Comparison of ENCODE assay signal across 1 cellular context in genomic region chr6:43369174-43370002, GRCh38.
TF ChIP-seq lines count a peak whose summit lies in the region.

TSS of gene ZNF318 (minus strand) at chr6:43369647. CDS start at chr6:43369365, 282 bp downstream.

TF ChIP-seq in HepG2, 621 proteins besides CTCF, POLR2A, EP300 and RAD21 (continued from another document and continues in another):
- TF ChIP-seq ZHX2 (IDR thresholded peaks at IDR 0.05; ENCODE audit: low read depth) (peak; percentile 93), ZHX2 (CRISPR knock-in tag; IDR thresholded peaks at IDR 0.05; ENCODE audit: borderline replicate concordance) (no peak), CAMTA2 (CRISPR knock-in tag; IDR thresholded peaks at IDR 0.05; ENCODE audit: borderline replicate concordance) (0 out of 2 replicates have a peak, but pooled peaks have one; percentile 44), UBTF (CRISPR knock-in tag; IDR thresholded peaks at IDR 0.05) (peak; percentile 41), ZNF382 (CRISPR knock-in tag; IDR thresholded peaks at IDR 0.05; ENCODE audit: borderline replicate concordance) (no peak), HNF4G (IDR thresholded peaks at IDR 0.05; ENCODE audit: borderline replicate concordance, low read depth, low read length) (no peak), HNF4G (CRISPR knock-in tag; IDR thresholded peaks at IDR 0.05; ENCODE audit: borderline replicate concordance, low read depth) (no peak), SKI (IDR thresholded peaks at IDR 0.05; ENCODE audit: partially characterized antibody) (peak; percentile 62), ZNF564 (CRISPR knock-in tag; IDR thresholded peaks at IDR 0.05) (peak; percentile 72), GATAD1 (CRISPR knock-in tag; IDR thresholded peaks at IDR 0.05) (peak; percentile 49), SRSF1 (optimal IDR thresholded peaks at IDR 0.05; ENCODE audit: low read depth, low read length) (no peak), THAP11 (CRISPR knock-in tag; IDR thresholded peaks at IDR 0.05) (peak; percentile 78), ZNF276 (CRISPR knock-in tag; IDR thresholded peaks at IDR 0.05; ENCODE audit: low read depth) (no peak; the same call in 1 of the 2 replicates), TRAFD1 (CRISPR knock-in tag; IDR thresholded peaks at IDR 0.05; ENCODE audit: borderline replicate concordance) (no peak), RBFOX2 (IDR thresholded peaks at IDR 0.05; ENCODE audit: low read depth, low read length) (peak; percentile 80), YY1 (IDR thresholded peaks at IDR 0.05; ENCODE audit: insufficient read depth, insufficient replicate concordance, low read depth, low read length) (peak; percentile 97), E2F1 (CRISPR knock-in tag; IDR thresholded peaks at IDR 0.05) (peak; percentile 74), ZNF512 (CRISPR knock-in tag; IDR thresholded peaks at IDR 0.05) (no peak), PHF8 (CRISPR knock-in tag; IDR thresholded peaks at IDR 0.05) (peak; percentile 67), ZNF670 (CRISPR knock-in tag; IDR thresholded peaks at IDR 0.05; ENCODE audit: borderline replicate concordance) (peak; percentile 66; the same call in 1 of the 2 replicates), NCOA2 (CRISPR knock-in tag; IDR thresholded peaks at IDR 0.05) (no peak), TBX2 (CRISPR knock-in tag; IDR thresholded peaks at IDR 0.05; ENCODE audit: borderline replicate concordance) (peak; percentile 71), MAX (IDR thresholded peaks at IDR 0.05) (peak; percentile 82), PRDM15 (CRISPR knock-in tag; IDR thresholded peaks at IDR 0.05) (no peak), TARDBP (CRISPR knock-in tag; IDR thresholded peaks at IDR 0.05) (peak; percentile 57; the same call in 1 of the 2 replicates), ZNF770 (CRISPR knock-in tag; IDR thresholded peaks at IDR 0.05) (no peak), RBAK (CRISPR knock-in tag; IDR thresholded peaks at IDR 0.05) (no peak), ZSCAN31 (CRISPR knock-in tag; IDR thresholded peaks at IDR 0.05; ENCODE audit: low read depth) (peak; percentile 85), TAF15 (IDR thresholded peaks at IDR 0.05; ENCODE audit: low read depth, low read length, poor library complexity, severe bottlenecking) (no peak), ZNF605 (CRISPR knock-in tag; IDR thresholded peaks at IDR 0.05) (peak; percentile 81), HOXA3 (CRISPR knock-in tag; IDR thresholded peaks at IDR 0.05) (peak; percentile 97), GMEB1 (CRISPR knock-in tag; IDR thresholded peaks at IDR 0.05; ENCODE audit: borderline replicate concordance) (peak; percentile 77), MXD4 (CRISPR knock-in tag; IDR thresholded peaks at IDR 0.05) (0 out of 2 replicates have a peak, but pooled peaks have one; percentile 25)
